Comparison of ENCODE assay signal across 35 cellular contexts in genomic region chr19:51015691-51016267, GRCh38. TPM values are rescaled to one million over a fixed set of nuclear protein-coding genes. Genes with fewer than 3 reads are reported as not detected.
"Had no signal": no experiment of that assay in that cellular context is flagged by ENCODE, and none has a peak within 500 bp of the region (broad histone marks: within the 10 kb centered on the region; RNA-seq: fewer than 3 reads in every experiment).

No MANE protein-coding gene starts in this region.

- DNase-seq: activated CD4-positive, alpha-beta T cell treated with anti-CD3 and anti-CD28 coated beads for 1 hour; activated CD4-positive, alpha-beta T cell treated with anti-CD3 and anti-CD28 coated beads, Interleukin-2, amount 50 U/mL, for 1 hour; activated CD8-positive, alpha-beta memory T cell treated with anti-CD3 and anti-CD28 coated beads, Interleukin-2, amount 10 ng/mL, durations not matched to agents 7 days and 5 days; activated CD8-positive, alpha-beta T cell treated with anti-CD3 and anti-CD28 coated beads, Interleukin-2, amount 10 ng/mL, durations not matched to agents 7 days and 5 days; activated naive CD4-positive, alpha-beta T cell; activated T-cell treated with anti-CD3 and anti-CD28 coated beads for 4 hours; activated T-cell treated with anti-CD3 and anti-CD28 coated beads, Interleukin-2, amount 50 U/mL, for 72 hours; cerebellar nuclear complex; colonic mucosa; effector CD8-positive, alpha-beta T cell; erythroblast; left cardiac atrium; left ventricle myocardium superior; naive B cell; psoas muscle; sigmoid colon; small intestine; stimulated activated CD4-positive, alpha-beta T cell treated with anti-CD3 and anti-CD28 coated beads, Interleukin-4, amount 100 ng/mL, for 24 hours; T-helper 2 cell; trophoblast cell; uterus had no signal

- H3K9me3 ChIP-seq: colonic mucosa, gastroesophageal sphincter, neutrophil, psoas muscle, sigmoid colon, thoracic aorta, uterus had no signal

- ATAC-seq: activated CD8-positive, alpha-beta memory T cell treated with anti-CD3 and anti-CD28 coated beads, Interleukin-2, amount 10 ng/mL, durations not matched to agents 7 days and 5 days; activated CD8-positive, alpha-beta T cell treated with anti-CD3 and anti-CD28 coated beads, Interleukin-2, amount 10 ng/mL, durations not matched to agents 7 days and 5 days; activated naive CD4-positive, alpha-beta T cell treated with anti-CD3 and anti-CD28 coated beads, Interleukin-2, amount 50 U/mL, for 72 hours; activated T-cell treated with anti-CD3 and anti-CD28 coated beads, Interleukin-2, amount 50 U/mL, for 72 hours; gastroesophageal sphincter; left cardiac atrium; left ventricle myocardium superior; psoas muscle; stimulated activated effector memory CD8-positive, alpha-beta T cell treated with anti-CD3 and anti-CD28 coated beads, Interleukin-12 subunit alpha, Interleukin-12 subunit beta, amount 100 ng/mL, for 72 hours had no signal

- H3K36me3 ChIP-seq: colonic mucosa, gastroesophageal sphincter, neutrophil, sigmoid colon, thoracic aorta, uterus had no signal

- H3K4me3 Mint-ChIP-seq: activated CD8-positive, alpha-beta memory T cell treated with anti-CD3 and anti-CD28 coated beads, Interleukin-2, amount 10 ng/mL, durations not matched to agents 7 days and 5 days; activated CD8-positive, alpha-beta T cell treated with anti-CD3 and anti-CD28 coated beads, Interleukin-2, amount 10 ng/mL, durations not matched to agents 7 days and 5 days; activated T-cell treated with anti-CD3 and anti-CD28 coated beads, Interleukin-2, amount 50 U/mL, for 72 hours; stimulated activated effector memory CD8-positive, alpha-beta T cell treated with anti-CD3 and anti-CD28 coated beads, Interleukin-12 subunit alpha, Interleukin-12 subunit beta, amount 100 ng/mL, for 72 hours; stimulated activated naive CD8-positive, alpha-beta T cell treated with anti-CD3 and anti-CD28 coated beads, Interleukin-15, Interleukin-2, amounts not matched to agents 100 ng/mL and 50 ng/mL, for 24 hours had no signal

- H3K9ac ChIP-seq: parathyroid adenoma had no signal

- H3K27ac Mint-ChIP-seq: activated CD8-positive, alpha-beta memory T cell treated with anti-CD3 and anti-CD28 coated beads, Interleukin-2, amount 10 ng/mL, durations not matched to agents 7 days and 5 days; activated CD8-positive, alpha-beta T cell treated with anti-CD3 and anti-CD28 coated beads, Interleukin-2, amount 10 ng/mL, durations not matched to agents 7 days and 5 days; activated naive CD4-positive, alpha-beta T cell treated with anti-CD3 and anti-CD28 coated beads, Interleukin-2, amount 50 U/mL, for 72 hours; activated T-cell treated with anti-CD3 and anti-CD28 coated beads, Interleukin-2, amount 50 U/mL, for 72 hours; stimulated activated effector memory CD8-positive, alpha-beta T cell treated with anti-CD3 and anti-CD28 coated beads, Interleukin-12 subunit alpha, Interleukin-12 subunit beta, amount 100 ng/mL, for 72 hours; stimulated activated naive CD8-positive, alpha-beta T cell treated with anti-CD3 and anti-CD28 coated beads, Interleukin-15, Interleukin-2, amounts not matched to agents 100 ng/mL and 50 ng/mL, for 24 hours had no signal

- FAIRE-seq: endometrium, small intestine had no signal

- H3K79me2 ChIP-seq: hepatocyte, parathyroid adenoma had no signal

- H2AFZ ChIP-seq: hepatocyte, parathyroid adenoma had no signal

- H3K27ac ChIP-seq: colonic mucosa, gastroesophageal sphincter, hepatocyte, neutrophil, parathyroid adenoma, psoas muscle, sigmoid colon, thoracic aorta, uterus had no signal

- H3K4me1 ChIP-seq: psoas muscle had no signal

- H3K9me3 Mint-ChIP-seq: activated naive CD4-positive, alpha-beta T cell treated with anti-CD3 and anti-CD28 coated beads, Interleukin-2, amount 50 U/mL, for 72 hours; activated T-cell treated with anti-CD3 and anti-CD28 coated beads, Interleukin-2, amount 50 U/mL, for 72 hours; stimulated activated effector memory CD8-positive, alpha-beta T cell treated with anti-CD3 and anti-CD28 coated beads, Interleukin-12 subunit alpha, Interleukin-12 subunit beta, amount 100 ng/mL, for 72 hours; stimulated activated naive CD8-positive, alpha-beta T cell treated with anti-CD3 and anti-CD28 coated beads, Interleukin-15, Interleukin-2, amounts not matched to agents 100 ng/mL and 50 ng/mL, for 24 hours had no signal

- H3K4me3 ChIP-seq: colonic mucosa, gastroesophageal sphincter, hepatocyte, psoas muscle, sigmoid colon, thoracic aorta had no signal

RNA-seq across cellular contexts. Expression of gene KLK10, which starts 3.7 kb away (rescaled TPM):
- total RNA-seq: activated CD8-positive, alpha-beta memory T cell treated with anti-CD3 and anti-CD28 coated beads, Interleukin-2, amount 10 ng/mL, durations not matched to agents 7 days and 5 days; activated CD8-positive, alpha-beta T cell treated with anti-CD3 and anti-CD28 coated beads, Interleukin-2, amount 10 ng/mL, durations not matched to agents 7 days and 5 days; activated naive CD4-positive, alpha-beta T cell treated with anti-CD3 and anti-CD28 coated beads, Interleukin-2, amount 50 U/mL, for 72 hours; activated T-cell treated with anti-CD3 and anti-CD28 coated beads, Interleukin-2, amount 50 U/mL, for 72 hours; lung microvascular endothelial cell; mesenteric fat pad; psoas muscle; thoracic aorta had no signal

RNA-seq across cellular contexts. Expression of gene KLK11, which starts 10.6 kb away (rescaled TPM):
- total RNA-seq: activated CD8-positive, alpha-beta memory T cell treated with anti-CD3 and anti-CD28 coated beads, Interleukin-2, amount 10 ng/mL, durations not matched to agents 7 days and 5 days; activated CD8-positive, alpha-beta T cell treated with anti-CD3 and anti-CD28 coated beads, Interleukin-2, amount 10 ng/mL, durations not matched to agents 7 days and 5 days; activated naive CD4-positive, alpha-beta T cell treated with anti-CD3 and anti-CD28 coated beads, Interleukin-2, amount 50 U/mL, for 72 hours; activated T-cell treated with anti-CD3 and anti-CD28 coated beads, Interleukin-2, amount 50 U/mL, for 72 hours; dermis microvascular lymphatic vessel endothelial cell; hepatocyte; lung microvascular endothelial cell; mesenteric fat pad; subcutaneous adipose tissue had no signal

RNA-seq across cellular contexts. Expression of gene KLK8, which starts 14.4 kb away (rescaled TPM):
- total RNA-seq: activated CD8-positive, alpha-beta memory T cell treated with anti-CD3 and anti-CD28 coated beads, Interleukin-2, amount 10 ng/mL, durations not matched to agents 7 days and 5 days; activated CD8-positive, alpha-beta T cell treated with anti-CD3 and anti-CD28 coated beads, Interleukin-2, amount 10 ng/mL, durations not matched to agents 7 days and 5 days; activated naive CD4-positive, alpha-beta T cell treated with anti-CD3 and anti-CD28 coated beads, Interleukin-2, amount 50 U/mL, for 72 hours; activated T-cell treated with anti-CD3 and anti-CD28 coated beads, Interleukin-2, amount 50 U/mL, for 72 hours; colonic mucosa; dermis microvascular lymphatic vessel endothelial cell; left ventricle myocardium superior; lung microvascular endothelial cell; mesenteric fat pad; psoas muscle; sigmoid colon; subcutaneous adipose tissue; thoracic aorta had no signal
- polyA plus RNA-seq: sigmoid colon had no signal

RNA-seq across cellular contexts. Expression of gene KLK12, which starts 19.0 kb away (rescaled TPM):
- total RNA-seq: activated CD8-positive, alpha-beta memory T cell treated with anti-CD3 and anti-CD28 coated beads, Interleukin-2, amount 10 ng/mL, durations not matched to agents 7 days and 5 days; activated CD8-positive, alpha-beta T cell treated with anti-CD3 and anti-CD28 coated beads, Interleukin-2, amount 10 ng/mL, durations not matched to agents 7 days and 5 days; activated naive CD4-positive, alpha-beta T cell treated with anti-CD3 and anti-CD28 coated beads, Interleukin-2, amount 50 U/mL, for 72 hours; activated T-cell treated with anti-CD3 and anti-CD28 coated beads, Interleukin-2, amount 50 U/mL, for 72 hours; dermis microvascular lymphatic vessel endothelial cell; hepatocyte; left cardiac atrium; left ventricle myocardium superior; lung microvascular endothelial cell; mesenteric fat pad; psoas muscle; sigmoid colon; subcutaneous adipose tissue; thoracic aorta; uterus had no signal
- polyA plus RNA-seq: hepatocyte, keratinocyte, psoas muscle had no signal

RNA-seq across cellular contexts. Expression of gene KLK7, which starts 32.1 kb away (rescaled TPM):
- total RNA-seq: activated CD8-positive, alpha-beta memory T cell treated with anti-CD3 and anti-CD28 coated beads, Interleukin-2, amount 10 ng/mL, durations not matched to agents 7 days and 5 days; activated CD8-positive, alpha-beta T cell treated with anti-CD3 and anti-CD28 coated beads, Interleukin-2, amount 10 ng/mL, durations not matched to agents 7 days and 5 days; activated naive CD4-positive, alpha-beta T cell treated with anti-CD3 and anti-CD28 coated beads, Interleukin-2, amount 50 U/mL, for 72 hours; activated T-cell treated with anti-CD3 and anti-CD28 coated beads, Interleukin-2, amount 50 U/mL, for 72 hours; colonic mucosa; dermis microvascular lymphatic vessel endothelial cell; left ventricle myocardium superior; lung microvascular endothelial cell; mesenteric fat pad; psoas muscle; sigmoid colon; thoracic aorta had no signal
- polyA plus RNA-seq: psoas muscle, sigmoid colon had no signal
